ENCODE assay signal across 32 cellular contexts in genomic region chr16:62985727-62986126, GRCh38.
"Had no signal": no experiment of that assay in that cellular context is flagged by ENCODE, and none has a peak within 500 bp of the region (broad histone marks: within the 10 kb centered on the region; RNA-seq: fewer than 3 reads in every experiment).

No MANE protein-coding gene starts in this region.

- ATAC-seq: naive thymus-derived CD8-positive, alpha-beta T cell; natural killer cell treated with Interleukin-12 subunit alpha and Interleukin-12 subunit beta and Interleukin-15 and Interleukin-18, amount 100 ng/mL, for 72 hours; pancreas; psoas muscle; right cardiac atrium; sciatic nerve; stimulated activated naive CD8-positive, alpha-beta T cell treated with anti-CD3 and anti-CD28 coated beads, Interleukin-15, amount 100 ng/mL, for 72 hours; stimulated activated naive CD8-positive, alpha-beta T cell treated with anti-CD3 and anti-CD28 coated beads, Interleukin-15, Interleukin-2, amounts not matched to agents 100 U/mL and 50 U/mL, for 24 hours; upper lobe of right lung had no signal

- H3K4me3 Mint-ChIP-seq: naive thymus-derived CD8-positive, alpha-beta T cell; natural killer cell treated with Interleukin-12 subunit alpha and Interleukin-12 subunit beta and Interleukin-15 and Interleukin-18, amount 100 ng/mL, for 72 hours; nephron progenitor cell; neural crest cell; stimulated activated memory B cell treated with anti-CD40 and anti-IgM and Interleukin-4, amounts not matched to agents 10 μg/mL and 1 μg/mL and 100 μg/mL, for 72 hours; stimulated activated naive CD8-positive, alpha-beta T cell treated with anti-CD3 and anti-CD28 coated beads, Interleukin-15, amount 100 ng/mL, for 72 hours; type B pancreatic cell had no signal

- H3K9me3 ChIP-seq: neutrophil, pancreas, psoas muscle, suprapubic skin, testis, tibial artery, transverse colon, uterus had no signal

- H3K27me3 Mint-ChIP-seq: naive thymus-derived CD8-positive, alpha-beta T cell; natural killer cell treated with Interleukin-12 subunit alpha and Interleukin-12 subunit beta and Interleukin-15 and Interleukin-18, amount 100 ng/mL, for 72 hours; progenitor cell of endocrine pancreas; stimulated activated memory B cell treated with anti-CD40 and anti-IgM and Interleukin-4, amounts not matched to agents 10 μg/mL and 1 μg/mL and 100 μg/mL, for 72 hours; stimulated activated naive CD8-positive, alpha-beta T cell treated with anti-CD3 and anti-CD28 coated beads, Interleukin-15, amount 100 ng/mL, for 72 hours; type B pancreatic cell had no signal

- H3K4me3 ChIP-seq: pancreas, psoas muscle, skin epidermis, smooth muscle cell, spleen, suprapubic skin, testis, tibial artery, transverse colon, upper lobe of right lung, uterus had no signal

- H3K9me3 Mint-ChIP-seq: neural crest cell, type B pancreatic cell had no signal

- H3K36me3 Mint-ChIP-seq: naive thymus-derived CD8-positive, alpha-beta T cell; stimulated activated memory B cell treated with anti-CD40 and anti-IgM and Interleukin-4, amounts not matched to agents 10 μg/mL and 1 μg/mL and 100 μg/mL, for 72 hours; type B pancreatic cell had no signal

- DNase-seq: naive thymus-derived CD8-positive, alpha-beta T cell; nephron progenitor cell; nucleus accumbens; pancreas; posterior cingulate gyrus; psoas muscle; right cardiac atrium; spleen; stimulated activated CD4-positive, alpha-beta T cell treated with anti-CD3 and anti-CD28 coated beads, Interleukin-12 subunit alpha, Interleukin-12 subunit beta, amount 100 ng/mL, for 4 hours; stimulated activated CD4-positive, alpha-beta T cell treated with anti-CD3 and anti-CD28 coated beads, Interleukin-1b, Interleukin-23, amount 100 ng/mL, for 48 hours; stimulated activated CD4-positive, alpha-beta T cell treated with anti-CD3 and anti-CD28 coated beads, Interleukin-4, amount 100 ng/mL, for 1 hour; stimulated activated CD4-positive, alpha-beta T cell treated with anti-CD3 and anti-CD28 coated beads, Interleukin-4, amount 100 ng/mL, for 4 hours; stimulated activated CD8-positive, alpha-beta memory T cell treated with anti-CD3 and anti-CD28 coated beads, Interleukin-4, amount 100 ng/mL, for 48 hours; stimulated activated naive CD4-positive, alpha-beta T cell; stimulated activated naive CD8-positive, alpha-beta T cell treated with anti-CD3 and anti-CD28 coated beads, Interleukin-15, amount 100 ng/mL, for 72 hours; stimulated activated naive CD8-positive, alpha-beta T cell treated with anti-CD3 and anti-CD28 coated beads, Interleukin-15, Interleukin-2, amounts not matched to agents 100 U/mL and 50 U/mL, for 24 hours; substantia nigra; testis; tibial artery; transverse colon; upper lobe of right lung; uterus had no signal

- H3K4me1 Mint-ChIP-seq: naive thymus-derived CD8-positive, alpha-beta T cell; nephron progenitor cell; neural crest cell; stimulated activated memory B cell treated with anti-CD40 and anti-IgM and Interleukin-4, amounts not matched to agents 10 μg/mL and 1 μg/mL and 100 μg/mL, for 72 hours; stimulated activated naive CD8-positive, alpha-beta T cell treated with anti-CD3 and anti-CD28 coated beads, Interleukin-15, amount 100 ng/mL, for 72 hours had no signal

- H3K27ac Mint-ChIP-seq: naive thymus-derived CD8-positive, alpha-beta T cell; natural killer cell treated with Interleukin-12 subunit alpha and Interleukin-12 subunit beta and Interleukin-15 and Interleukin-18, amount 100 ng/mL, for 72 hours; nephron progenitor cell; progenitor cell of endocrine pancreas; stimulated activated memory B cell treated with anti-CD40 and anti-IgM and Interleukin-4, amounts not matched to agents 10 μg/mL and 1 μg/mL and 100 μg/mL, for 72 hours; stimulated activated naive CD8-positive, alpha-beta T cell treated with anti-CD3 and anti-CD28 coated beads, Interleukin-15, amount 100 ng/mL, for 72 hours; type B pancreatic cell had no signal

- FAIRE-seq: pancreas had no signal

- H3K27ac ChIP-seq: neutrophil, pancreas, psoas muscle, skin epidermis, spleen, suprapubic skin, testis, tibial artery, transverse colon, upper lobe of right lung, uterus had no signal

- H3K4me1 ChIP-seq: pancreas, psoas muscle, spleen, suprapubic skin, testis, tibial artery, transverse colon, upper lobe of right lung, uterus had no signal

- H3K36me3 ChIP-seq: neutrophil, pancreas, spleen, suprapubic skin, tibial artery, transverse colon, upper lobe of right lung, uterus had no signal

- H3K4me2 ChIP-seq: smooth muscle cell had no signal

- H3K27me3 ChIP-seq: neutrophil, pancreas, spleen, suprapubic skin, testis, tibial artery, transverse colon, upper lobe of right lung, uterus had no signal
